ENCODE assay signal across 9 cellular contexts in the genomic region with DNA sequence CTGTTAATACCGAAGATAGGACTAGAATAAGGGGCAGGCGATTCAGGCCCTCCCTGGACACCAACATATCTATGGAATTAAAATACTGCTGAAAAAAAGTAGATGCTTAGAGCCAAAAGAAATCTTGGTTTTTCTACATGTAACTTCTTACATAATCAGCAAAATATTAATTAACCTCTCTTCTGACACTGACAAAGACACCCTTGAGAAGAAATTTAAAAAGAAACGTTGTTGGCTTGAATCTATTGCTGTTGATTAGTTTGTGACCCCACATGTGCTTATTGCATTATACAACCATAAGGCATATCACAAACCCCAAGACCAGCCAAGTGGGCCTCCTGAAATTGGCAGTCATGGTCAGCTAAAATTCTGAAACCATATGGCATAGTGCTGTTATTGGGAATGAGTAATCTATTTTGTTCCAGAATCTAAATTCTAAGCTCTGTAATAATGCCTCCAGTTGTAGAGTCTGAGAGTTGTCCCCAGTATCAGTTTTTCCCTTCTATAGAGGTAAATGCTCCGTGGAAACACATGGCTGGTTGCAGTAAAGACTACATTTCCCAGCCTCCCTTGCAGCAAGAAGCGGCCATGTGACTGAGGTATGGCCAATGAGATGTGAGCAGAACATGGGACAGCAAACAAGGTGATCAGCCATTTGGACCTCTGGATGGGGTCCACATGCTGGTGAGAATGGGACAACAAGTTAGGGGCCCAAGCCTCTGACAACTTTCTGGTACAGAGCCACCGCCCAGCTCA. TPM values are rescaled to one million over a fixed set of nuclear protein-coding genes. Genes with fewer than 3 reads are reported as not detected.
DNase-seq lines count a peak whose midpoint lies in the region; ATAC-seq and TF ChIP-seq lines count a peak whose summit lies in the region.
"Had no signal": no experiment of that assay in that cellular context is flagged by ENCODE, and none has a peak within 500 bp of the region (broad histone marks: within the 10 kb centered on the region; RNA-seq: fewer than 3 reads in every experiment).

No MANE protein-coding gene starts in this region.

- no peaks in the 10 kb centered on the region for H3K36me3 ChIP-seq in adipocyte (ENCODE audit: control insufficient read depth, insufficient read depth, low read length, severe bottlenecking)
- H3K36me3 ChIP-seq in lung (ENCODE audit: control insufficient read depth in 2 of 2, insufficient read depth in 2 of 2, low read length in 2 of 2): no peaks in the 10 kb centered on the region
- H3K36me3 ChIP-seq: BLaER1 treated with 17β-estradiol and CSF1 and Interleukin-3, amounts not matched to agents 10 nM and 100 nM had no signal

- DNase-seq in SKM-1 treated with dmso at 0.1 percent for 144 hours (lab: John Stamatoyannopoulos, UW; ENCODE audit: unreplicated experiment) (peak; percentile 23), SKM-1 (lab: John Stamatoyannopoulos, UW; ENCODE audit: unreplicated experiment) (no peak), NCI-H524 (lab: John Stamatoyannopoulos, UW) (peak; percentile 24 to 50), adipocyte (ENCODE audit: low read depth) (peak; percentile 62), lung (ENCODE audit: low spot score) (peak; percentile 65)

- ATAC-seq in lung (ENCODE audit: insufficient read depth, low FRiP score): no peak
- ATAC-seq in GM18868 (IDR thresholded peaks at IDR 0.05; ENCODE audit: unreplicated experiment): no peak
- no peak for ATAC-seq in HG02938 (IDR thresholded peaks at IDR 0.05; ENCODE audit: unreplicated experiment)
- no peak for ATAC-seq in GM21619 (IDR thresholded peaks at IDR 0.05; ENCODE audit: unreplicated experiment)

- H3K9me3 ChIP-seq in adipocyte (ENCODE audit: control insufficient read depth, low read length) (no peaks in the 10 kb centered on the region), lung (ENCODE audit: control insufficient read depth in 2 of 2, insufficient read depth in 1 of 2, low read length in 1 of 2) (no peaks in the 10 kb centered on the region)

- H3K4me3 ChIP-seq in adipocyte (ENCODE audit: low read length): no peak overlapping the region
- no peak overlapping the region for H3K4me3 ChIP-seq in lung
- H3K4me3 ChIP-seq: BLaER1 treated with 17β-estradiol and CSF1 and Interleukin-3, amounts not matched to agents 10 nM and 100 nM had no signal

- H3K27me3 ChIP-seq in adipocyte (replicated peaks; ENCODE audit: control insufficient read depth, insufficient read depth, low read length) (no peaks in the 10 kb centered on the region), lung (ENCODE audit: control insufficient read depth, insufficient read depth) (no peaks in the 10 kb centered on the region)
- H3K27me3 ChIP-seq: BLaER1 treated with 17β-estradiol and CSF1 and Interleukin-3, amounts not matched to agents 10 nM and 100 nM had no signal

- no peak overlapping the region for H3K27ac ChIP-seq in lung (ENCODE audit: low read depth in 1 of 2, low read length in 1 of 2)
- H3K27ac ChIP-seq: BLaER1 treated with 17β-estradiol and CSF1 and Interleukin-3, amounts not matched to agents 10 nM and 100 nM had no signal

- WGBS in lung, 2 donors: 85 to 91% methylated on average over 6 of the region's 6 CpGs

- TF ChIP-seq CTCF in lung (IDR thresholded peaks at IDR 0.05; ENCODE audit: control extremely low read depth, extremely low read depth): no peak

- no peak overlapping the region for H3K9ac ChIP-seq in adipocyte (ENCODE audit: low read length)
- H3K9ac ChIP-seq: BLaER1 treated with 17β-estradiol and CSF1 and Interleukin-3, amounts not matched to agents 10 nM and 100 nM had no signal

- H3K4me1 ChIP-seq in adipocyte (ENCODE audit: control insufficient read depth, insufficient read depth, low read length): peaks cover 23% of the 10 kb centered on the region
- peaks cover 0 to 6% of the 10 kb centered on the region in 2 donors for H3K4me1 ChIP-seq in lung (ENCODE audit: control insufficient read depth in 2 of 2, insufficient read depth in 2 of 2, low read length in 2 of 2)

RNA-seq across cellular contexts. Expression of gene PTPN1, which starts 42.4 kb away (rescaled TPM):
- 10 to 100 TPM; 51.4 to 80.4 TPM for total RNA-seq in lung
- polyA plus RNA-seq in lung: 10 to 100 TPM; 62.0 to 67.3 TPM
